ENCODE assay signal across 30 cellular contexts in genomic region chrY:14802125-14802524, GRCh38.
DNase-seq lines count a peak whose midpoint lies in the region; ATAC-seq and TF ChIP-seq lines count a peak whose summit lies in the region.
"Had no signal": no experiment of that assay in that cellular context is flagged by ENCODE, and none has a peak within 500 bp of the region (broad histone marks: within the 10 kb centered on the region; RNA-seq: fewer than 3 reads in every experiment).

No MANE protein-coding gene starts in this region.

- no peak overlapping the region for H3T11ph ChIP-seq in H9 (ENCODE audit: low read length)

- no peaks in the 10 kb centered on the region for H3K4me1 Mint-ChIP-seq in H9
- H3K4me1 Mint-ChIP-seq: B cell; CD8-positive, alpha-beta memory T cell; IgD-negative memory B cell had no signal

- H3K27ac ChIP-seq in RWPE2 (ENCODE audit: poor library complexity, severe bottlenecking) = no peak overlapping the region
- no peak overlapping the region for H3K27ac ChIP-seq in osteoblast (ENCODE audit: low read depth, low read length)
- no peak overlapping the region for H3K27ac ChIP-seq in H9 (ENCODE audit: insufficient read length, low read depth, low read length)
- H3K27ac ChIP-seq: body of pancreas, esophagus squamous epithelium, upper lobe of left lung had no signal

- TF ChIP-seq CTCF in RWPE2 (IDR thresholded peaks at IDR 0.05; ENCODE audit: poor library complexity, severe bottlenecking) = no peak
- TF ChIP-seq CTCF in osteoblast (IDR thresholded peaks at IDR 0.05; ENCODE audit: extremely low read depth, low read depth, low read length) = no peak
- no peak for TF ChIP-seq CTCF in H9 (conservative IDR thresholded peaks at IDR 0.05)

- no peak overlapping the region for H3K18ac ChIP-seq in H9 (ENCODE audit: insufficient read length, low read depth, low read length)

- H2AFZ ChIP-seq in osteoblast (ENCODE audit: low read length) (no peak overlapping the region), H9 (ENCODE audit: low read length) (no peak overlapping the region)

- no peak overlapping the region for H4K5ac ChIP-seq in H9 (ENCODE audit: insufficient read length, low read depth, low read length)

- H3K4me1 ChIP-seq in RWPE2 (ENCODE audit: insufficient read depth, poor library complexity, severe bottlenecking) (peaks cover 23% of the 10 kb centered on the region), osteoblast (ENCODE audit: insufficient read depth, low read length) (no peaks in the 10 kb centered on the region), H9 (ENCODE audit: insufficient read depth, low read length) (no peaks in the 10 kb centered on the region)
- H3K4me1 ChIP-seq: body of pancreas, esophagus squamous epithelium, HAP-1, upper lobe of left lung had no signal

- H3K27me3 ChIP-seq in RWPE2 (ENCODE audit: insufficient read depth, poor library complexity, severe bottlenecking) = no peaks in the 10 kb centered on the region
- H3K27me3 ChIP-seq in osteoblast (ENCODE audit: insufficient read depth, low read length) = no peaks in the 10 kb centered on the region
- no peaks in the 10 kb centered on the region for H3K27me3 ChIP-seq in H9 (ENCODE audit: insufficient read depth, low read length)
- H3K27me3 ChIP-seq: body of pancreas, esophagus squamous epithelium, upper lobe of left lung had no signal

- no peaks in the 10 kb centered on the region for H4K20me1 ChIP-seq in osteoblast (ENCODE audit: insufficient read depth, low read length)
- no peaks in the 10 kb centered on the region for H4K20me1 ChIP-seq in H9 (ENCODE audit: control insufficient read depth, insufficient read depth, insufficient read length)

- H3K36me3 Mint-ChIP-seq in H9 (ENCODE audit: insufficient read depth in 1 of 3, low read depth in 3 of 3) = no peaks in the 10 kb centered on the region
- H3K36me3 Mint-ChIP-seq: CD8-positive, alpha-beta memory T cell; IgD-negative memory B cell had no signal

- H3K14ac ChIP-seq in H9 (ENCODE audit: insufficient read depth, low read length) = no peak overlapping the region

- no peak overlapping the region for H3K27ac Mint-ChIP-seq in H9
- H3K27ac Mint-ChIP-seq: activated CD8-positive, alpha-beta T cell treated with anti-CD3 and anti-CD28 coated beads, Interleukin-2, amount 10 ng/mL, durations not matched to agents 7 days and 5 days; B cell; CD8-positive, alpha-beta memory T cell; effector memory CD8-positive, alpha-beta T cell; IgD-negative memory B cell had no signal

- peak; percentile 71 for DNase-seq in HCEC 1CT
- DNase-seq in RWPE2 (ENCODE audit: low spot score) = no peak
- DNase-seq in fibroblast of peridontal ligament (ENCODE audit: extremely low read depth) = peak; percentile 66
- DNase-seq in renal cortical epithelial cell (ENCODE audit: low read depth) = peak; percentile 65
- no peak for DNase-seq in germinal center (ENCODE audit: low spot score)
- DNase-seq in NCI-H748 treated with DMSO at 0.1 percent for 48 hours (lab: John Stamatoyannopoulos, UW) = no peak
- no peak for DNase-seq in osteoblast (ENCODE audit: insufficient read length, low spot score, missing footprints)
- DNase-seq in H9 = no peak
- DNase-seq: activated CD4-positive, CD25-positive, alpha-beta regulatory T cell treated with anti-CD3 and anti-CD28 coated beads, Interleukin-2, amount 50 U/mL, for 72 hours; activated CD8-positive, alpha-beta T cell treated with anti-CD3 and anti-CD28 coated beads, Interleukin-2, amount 10 ng/mL, durations not matched to agents 7 days and 5 days; activated gamma-delta T cell; activated T-cell treated with anti-CD3 and anti-CD28 coated beads for 4 hours; body of pancreas; CD8-positive, alpha-beta memory T cell; DMS53; effector memory CD8-positive, alpha-beta T cell; esophagus squamous epithelium; mammary epithelial cell; NCI-H1417; NCI-H2081 treated with DMSO at 0.1 percent for 48 hours; NCI-H446 treated with DMSO at 0.1 percent for 48 hours; NK-92 treated with Interleukin-12 subunit alpha and Interleukin-12 subunit beta, amount 100 ng/mL, for 24 hours; nucleus accumbens; stimulated activated CD4-positive, alpha-beta T cell treated with anti-CD3 and anti-CD28 coated beads, Interleukin-2, amount 100 ng/mL, for 24 hours; upper lobe of left lung had no signal

- H3K56ac ChIP-seq in H9 (ENCODE audit: insufficient read length, low read depth, low read length) = no peak overlapping the region

- no peaks in the 10 kb centered on the region for H3K9me3 ChIP-seq in RWPE2 (ENCODE audit: severe bottlenecking)
- no peaks in the 10 kb centered on the region for H3K9me3 ChIP-seq in osteoblast (ENCODE audit: low read depth, low read length)
- H3K9me3 ChIP-seq in H9 (ENCODE audit: control insufficient read depth, low read depth, low read length) = no peaks in the 10 kb centered on the region
- H3K9me3 ChIP-seq: body of pancreas, esophagus squamous epithelium, HAP-1, upper lobe of left lung had no signal

- H3K4me2 ChIP-seq in osteoblast (ENCODE audit: insufficient read depth, low read length) (no peak overlapping the region), H9 (ENCODE audit: insufficient read depth, insufficient read length, low read length) (no peak overlapping the region)
- H3K4me2 ChIP-seq: smooth muscle cell had no signal

- H4K91ac ChIP-seq in H9 (ENCODE audit: insufficient read length, low read depth, low read length) = no peak overlapping the region

- no peak overlapping the region for H2BK12ac ChIP-seq in H9 (ENCODE audit: insufficient read length, low read depth, low read length)

- WGBS in H9 (ENCODE audit: extremely low coverage, insufficient read length, low lambda C conversion rate) = no CpG with 5 or more reads among the region's 3 CpGs

- H3K36me3 ChIP-seq in RWPE2 (ENCODE audit: low read depth) = no peaks in the 10 kb centered on the region
- H3K36me3 ChIP-seq in osteoblast (ENCODE audit: insufficient read depth, low read length) = no peaks in the 10 kb centered on the region
- H3K36me3 ChIP-seq: esophagus squamous epithelium, HAP-1, upper lobe of left lung had no signal

- H3K23me2 ChIP-seq in H9 (ENCODE audit: insufficient read length, low read depth, low read length, poor library complexity, severe bottlenecking) = no peaks in the 10 kb centered on the region

- H3K4ac ChIP-seq in H9 (ENCODE audit: low read depth, low read length) = no peak overlapping the region

- H2BK15ac ChIP-seq in H9 (ENCODE audit: low read depth, low read length) = no peak overlapping the region

- no peak overlapping the region for H2AK5ac ChIP-seq in H9 (ENCODE audit: insufficient read length, low read length)

- no peak overlapping the region for H3K23ac ChIP-seq in H9 (ENCODE audit: insufficient read length, low read depth, low read length)

- H3K9ac ChIP-seq in H9 (ENCODE audit: extremely low read depth, insufficient read length, low read length) = no peak overlapping the region

- no peak overlapping the region for H2BK20ac ChIP-seq in H9 (ENCODE audit: low read depth, low read length, poor library complexity, severe bottlenecking)

- no peaks in the 10 kb centered on the region for H3K79me1 ChIP-seq in H9 (ENCODE audit: insufficient read depth, low read depth, low read length, poor library complexity, severe bottlenecking)

- no peak overlapping the region for H2BK5ac ChIP-seq in H9 (ENCODE audit: insufficient read length, low read length)

- no peak overlapping the region for H2BK120ac ChIP-seq in H9 (ENCODE audit: low read depth, low read length, poor library complexity, severe bottlenecking)

- peak; percentile 49; the same call in 1 of the 3 replicates for ATAC-seq in RWPE2 (ENCODE audit: low read depth)
- ATAC-seq: activated CD8-positive, alpha-beta T cell treated with anti-CD3 and anti-CD28 coated beads, Interleukin-2, amount 10 ng/mL, durations not matched to agents 7 days and 5 days; body of pancreas; effector memory CD8-positive, alpha-beta T cell; Panc1 had no signal

- H3K27me3 Mint-ChIP-seq in H9 (ENCODE audit: low read depth) = no peaks in the 10 kb centered on the region
- H3K27me3 Mint-ChIP-seq: B cell; CD8-positive, alpha-beta memory T cell; effector memory CD8-positive, alpha-beta T cell; IgD-negative memory B cell had no signal

- H4K8ac ChIP-seq in H9 (replicated peaks; ENCODE audit: insufficient read length, low read depth, low read length) = no peak overlapping the region

- no peaks in the 10 kb centered on the region for H3K79me2 ChIP-seq in osteoblast (ENCODE audit: insufficient read depth, low read length)
- no peaks in the 10 kb centered on the region for H3K79me2 ChIP-seq in H9 (ENCODE audit: insufficient read depth, low read length)

- H3K9me3 Mint-ChIP-seq in H9 = no peaks in the 10 kb centered on the region
- H3K9me3 Mint-ChIP-seq: CD8-positive, alpha-beta memory T cell; effector memory CD8-positive, alpha-beta T cell; IgD-negative memory B cell had no signal

- no peak overlapping the region for H3K4me3 Mint-ChIP-seq in H9
- H3K4me3 Mint-ChIP-seq: activated CD8-positive, alpha-beta T cell treated with anti-CD3 and anti-CD28 coated beads, Interleukin-2, amount 10 ng/mL, durations not matched to agents 7 days and 5 days; B cell; CD8-positive, alpha-beta memory T cell; effector memory CD8-positive, alpha-beta T cell; IgD-negative memory B cell had no signal

- H3K4me3 ChIP-seq in RWPE2 (ENCODE audit: severe bottlenecking) (no peak overlapping the region), osteoblast (ENCODE audit: insufficient read depth, low read length) (no peak overlapping the region)
- H3K4me3 ChIP-seq: body of pancreas, esophagus squamous epithelium, HAP-1, smooth muscle cell, upper lobe of left lung had no signal

Comparison
In these comparisons a context has a peak if more than half of its experiments do, and no peak if none do; other contexts are left out.
1. DNase-seq: peak in HCEC 1CT (single experiment), fibroblast of peridontal ligament (single experiment) and renal cortical epithelial cell (single experiment); none in RWPE2 (single experiment), germinal center (single experiment), NCI-H748 treated with DMSO at 0.1 percent for 48 hours (single experiment), osteoblast (single experiment) and H9 (single experiment).